Comparison of ENCODE assay signal across 22 cellular contexts in genomic region chr15:67170143-67170885, GRCh38.
DNase-seq lines count a peak whose midpoint lies in the region; ATAC-seq, FAIRE-seq and TF ChIP-seq lines count a peak whose summit lies in the region.
"Had no signal": no experiment of that assay in that cellular context is flagged by ENCODE, and none has a peak within 500 bp of the region (broad histone marks: within the 10 kb centered on the region; RNA-seq: fewer than 3 reads in every experiment).

No MANE protein-coding gene starts in this region.

- DNase-seq in brain microvascular endothelial cell (no peak), sigmoid colon (peak; percentile 61), Calu3 (no peak), small intestine (no peak)
- DNase-seq: activated CD8-positive, alpha-beta memory T cell treated with anti-CD3 and anti-CD28 coated beads, Interleukin-2, amount 50 U/mL, for 4 hours; cerebellar nuclear complex; GF-D8; H9; head of caudate nucleus; NCI-H1105; NCI-H2107; NCI-H526 treated with DMSO at 0.1 percent for 48 hours; nucleus accumbens; retina; SHP77; stimulated activated CD4-positive, alpha-beta T cell treated with anti-CD3 and anti-CD28 coated beads, Interleukin-15, amount 100 ng/mL, for 24 hours had no signal

- H4K20me1 ChIP-seq in BLaER1 = peaks cover 92% of the 10 kb centered on the region

- H3K9me3 ChIP-seq in BLaER1 = no peaks in the 10 kb centered on the region
- no peaks in the 10 kb centered on the region for H3K9me3 ChIP-seq in HEK293 (ENCODE audit: control insufficient read depth, insufficient read depth, low read depth, low read length)
- no peaks in the 10 kb centered on the region for H3K9me3 ChIP-seq in sigmoid colon
- no peaks in the 10 kb centered on the region for H3K9me3 ChIP-seq in small intestine (ENCODE audit: control insufficient read depth, low read depth)
- H3K9me3 ChIP-seq: ascending aorta, thoracic aorta had no signal

- 89 to 95% methylated on average over 10 of the region's 10 CpGs for WGBS in sigmoid colon, 2 donors
- WGBS in small intestine, 3 donors = 87 to 98% (median 93%) methylated on average over 10 of the region's 10 CpGs

- no peak for TF ChIP-seq EP300 in sigmoid colon (IDR thresholded peaks at IDR 0.05)

- in situ Hi-C loops in brain microvascular endothelial cell (cut with HindIII; ENCODE audit: low pct_ligation_motif_present, low sequenced_read_pairs) = no loop called here

- no peak overlapping the region for H3K9ac ChIP-seq in BLaER1

- BruUV-seq in Calu3 (replicated peaks; lab: Mats Ljungman, UMichigan) = no TSS peak

- H3K4me3 ChIP-seq in BLaER1 (no peak overlapping the region), HEK293 (ENCODE audit: low read depth, low read length) (no peak overlapping the region), brain microvascular endothelial cell (ENCODE audit: low read depth, low read length) (no peak overlapping the region), sigmoid colon (no peak overlapping the region), small intestine (ENCODE audit: low read depth in 1 of 2, low read length in 2 of 2) (no peak overlapping the region)
- H3K4me3 ChIP-seq: ascending aorta, thoracic aorta had no signal

- no peak for TF ChIP-seq POLR2A in sigmoid colon (IDR thresholded peaks at IDR 0.05)

- H3K27me3 ChIP-seq in BLaER1 = no peaks in the 10 kb centered on the region
- no peaks in the 10 kb centered on the region for H3K27me3 ChIP-seq in brain microvascular endothelial cell (replicated peaks)
- no peaks in the 10 kb centered on the region for H3K27me3 ChIP-seq in sigmoid colon
- no peaks in the 10 kb centered on the region for H3K27me3 ChIP-seq in small intestine (ENCODE audit: control insufficient read depth in 2 of 2, insufficient read depth in 2 of 2, low read length in 2 of 2)
- H3K27me3 ChIP-seq: ascending aorta had no signal

- CTCF ChIA-PET in HEK293 (lab: Yijun Ruan, JAX) (no interaction called here), Calu3 (lab: Charles Lee) (interaction anchor here (0.6 kb wide), 1 partner anchor 814 kb away, joined by 4 read pairs; the partner anchor contains the start of gene TIPIN)

- H3K4me1 ChIP-seq in BLaER1 (peaks cover 29% of the 10 kb centered on the region), HEK293 (ENCODE audit: control insufficient read depth, insufficient read depth, low read length) (no peaks in the 10 kb centered on the region; the same call in 1 of the 2 replicates), sigmoid colon (peaks cover 0 to 36% (median 26%) of the 10 kb centered on the region in 4 donors), small intestine (ENCODE audit: control insufficient read depth in 2 of 2, insufficient read depth in 1 of 2, low read depth in 1 of 2, low read length in 1 of 2) (peaks cover 2 to 4% of the 10 kb centered on the region in 2 donors)

- FAIRE-seq in small intestine (lab: Jason Lieb, UNC) = no peak

- H3K4me3 Mint-ChIP-seq in Calu3 (ENCODE audit: low read depth, unreplicated experiment) = no peak overlapping the region
- H3K4me3 Mint-ChIP-seq: H9 had no signal

- POLR2A ChIA-PET in HEK293 (lab: Yijun Ruan, JAX) = no interaction called here

- no peaks in the 10 kb centered on the region for H3K27me3 Mint-ChIP-seq in Calu3 (ENCODE audit: unreplicated experiment)

- no peak for ATAC-seq in GM21737 (IDR thresholded peaks at IDR 0.05; ENCODE audit: unreplicated experiment)
- ATAC-seq: activated CD4-positive, CD25-positive, alpha-beta regulatory T cell treated with anti-CD3 and anti-CD28 coated beads, Interleukin-2, amount 50 U/mL, for 24 hours had no signal

- H3K9me3 Mint-ChIP-seq in Calu3 (ENCODE audit: low read depth, unreplicated experiment) = no peaks in the 10 kb centered on the region
- H3K9me3 Mint-ChIP-seq: H9 had no signal

- peaks cover 38% of the 10 kb centered on the region for H3K4me1 Mint-ChIP-seq in Calu3 (ENCODE audit: low read depth, unreplicated experiment)

- H3K4me2 ChIP-seq in BLaER1 = peak overlapping the region; percentile 17; the same call in 1 of the 2 replicates

- H3K27ac Mint-ChIP-seq in Calu3 (ENCODE audit: unreplicated experiment) = no peak overlapping the region

- H3K27ac ChIP-seq in BLaER1 (no peak overlapping the region), HEK293 (ENCODE audit: extremely low read depth, low read depth, low read length) (no peak overlapping the region), brain microvascular endothelial cell (peak overlapping the region; percentile 89), sigmoid colon (no peak overlapping the region), small intestine (ENCODE audit: low read depth in 1 of 2, low read length in 1 of 2) (no peak overlapping the region)
- H3K27ac ChIP-seq: ascending aorta, thoracic aorta had no signal

- peaks cover 89% of the 10 kb centered on the region for H3K36me3 Mint-ChIP-seq in Calu3 (ENCODE audit: insufficient read depth, unreplicated experiment)

- intact Hi-C loops in sigmoid colon (cut with DNase I) = no loop called here
- intact Hi-C loops in Calu3 (cut with micrococcal nuclease; ENCODE audit: unreplicated experiment) = loop anchor here (10.0 kb wide), 1 partner anchor 226 kb away; no protein-coding TSS in a partner anchor

- TF ChIP-seq CTCF in HEK293 (tag by site-specific recombination; IDR thresholded peaks at IDR 0.05) = no peak
- no peak for TF ChIP-seq CTCF in brain microvascular endothelial cell (IDR thresholded peaks at IDR 0.05; ENCODE audit: low read depth, low read length, missing control alignments)
- no peak for TF ChIP-seq CTCF in sigmoid colon (IDR thresholded peaks at IDR 0.05)
- TF ChIP-seq CTCF in Calu3 (IDR thresholded peaks at IDR 0.05; ENCODE audit: unreplicated experiment) = no peak

- H3K36me3 ChIP-seq in BLaER1 = peaks cover 99% of the 10 kb centered on the region
- H3K36me3 ChIP-seq in HEK293 (ENCODE audit: control insufficient read depth in 2 of 2, insufficient read depth in 1 of 2, low read length in 2 of 2) = peaks cover 4 to 69% of the 10 kb centered on the region in 2 experiments
- peaks cover 97% of the 10 kb centered on the region for H3K36me3 ChIP-seq in brain microvascular endothelial cell (replicated peaks)
- H3K36me3 ChIP-seq in sigmoid colon = peaks cover 2 to 65% (median 16%) of the 10 kb centered on the region in 4 donors
- H3K36me3 ChIP-seq in small intestine (ENCODE audit: control insufficient read depth in 2 of 2, insufficient read depth in 2 of 2, low read length in 2 of 2) = peaks cover 6 to 11% of the 10 kb centered on the region in 2 donors

TF ChIP-seq in HEK293, 187 proteins besides CTCF, POLR2A, EP300 and RAD21 (continues in another document):
- TF ChIP-seq FEZF1 (tag by site-specific recombination; IDR thresholded peaks at IDR 0.05) (no peak), ZNF398 (tag by site-specific recombination; IDR thresholded peaks at IDR 0.05) (peak; percentile 58), ZNF24 (tag by site-specific recombination; IDR thresholded peaks at IDR 0.05) (peak; percentile 94), ZSCAN4 (tag by site-specific recombination; IDR thresholded peaks at IDR 0.05) (no peak), ZNF692 (tag by site-specific recombination; IDR thresholded peaks at IDR 0.05) (0 out of 2 replicates have a peak, but pooled peaks have one; percentile 39), ZBTB21 (tag by site-specific recombination; IDR thresholded peaks at IDR 0.05) (peak; percentile 71)
